ENCODE assay signal across 8 cellular contexts in genomic region chr16:48384305-48384981, GRCh38. TPM values are rescaled to one million over a fixed set of nuclear protein-coding genes. Genes with fewer than 3 reads are reported as not detected.
DNase-seq lines count a peak whose midpoint lies in the region; ATAC-seq and TF ChIP-seq lines count a peak whose summit lies in the region.

No MANE protein-coding gene starts in this region.

- H3K9ac ChIP-seq in NT2/D1 (ENCODE audit: insufficient read length, low read depth) (peak overlapping the region; percentile 88), neuronal stem cell (ENCODE audit: low read depth, low read length, poor library complexity) (peak overlapping the region; percentile 90)

- no peak overlapping the region for H2BK12ac ChIP-seq in neuronal stem cell (ENCODE audit: low read length)

- no peak overlapping the region for H3K23ac ChIP-seq in neuronal stem cell (ENCODE audit: low read depth, low read length, poor library complexity)

- H3K18ac ChIP-seq in neuronal stem cell (ENCODE audit: low read length) = peak overlapping the region; percentile 84

- peak overlapping the region; percentile 73 for H2AFZ ChIP-seq in neuronal stem cell (ENCODE audit: low read length)

- H3K14ac ChIP-seq in neuronal stem cell (ENCODE audit: low read length) = no peak overlapping the region

- H3K4me1 ChIP-seq in NT2/D1 (ENCODE audit: insufficient read depth, insufficient read length) (peaks cover 5% of the 10 kb centered on the region), neuronal stem cell (ENCODE audit: control insufficient read depth in 2 of 2, insufficient read depth in 1 of 2, low read depth in 1 of 2, low read length in 2 of 2) (peaks cover 3% of the 10 kb centered on the region in 2 donors)

- no peak overlapping the region for H2BK120ac ChIP-seq in neuronal stem cell (ENCODE audit: low read depth, low read length)

- peaks cover 1% of the 10 kb centered on the region for H3K79me1 ChIP-seq in neuronal stem cell (ENCODE audit: low read depth, low read length)

- H3K4me3 ChIP-seq in NT2/D1 (ENCODE audit: insufficient read length, low read depth) (peak overlapping the region; percentile 83), neuronal stem cell (ENCODE audit: low read length in 2 of 2) (peak overlapping the region; percentile 80 to 97)

- peaks cover 12% of the 10 kb centered on the region in 2 donors for H3K36me3 Mint-ChIP-seq in activated naive CD4-positive, alpha-beta T cell treated with anti-CD3 and anti-CD28 coated beads, Interleukin-2, amount 50 U/mL, for 72 hours

- H3K36me3 ChIP-seq in NT2/D1 (ENCODE audit: insufficient read depth, insufficient read length, low read length) (peaks cover 5% of the 10 kb centered on the region), neuronal stem cell (replicated peaks in 1 of 2; ENCODE audit: control insufficient read depth in 2 of 2, insufficient read depth in 2 of 2, low read length in 2 of 2) (no peaks in the 10 kb centered on the region)

- peak overlapping the region; percentile 94 to 95 for H3K27ac Mint-ChIP-seq in activated naive CD4-positive, alpha-beta T cell treated with anti-CD3 and anti-CD28 coated beads, Interleukin-2, amount 50 U/mL, for 72 hours

- H3K4me2 ChIP-seq in neuronal stem cell (ENCODE audit: insufficient read depth, low read length, poor library complexity, severe bottlenecking) = peak overlapping the region; percentile 45

- H3K9me3 Mint-ChIP-seq in activated naive CD4-positive, alpha-beta T cell treated with anti-CD3 and anti-CD28 coated beads, Interleukin-2, amount 50 U/mL, for 72 hours = no peaks in the 10 kb centered on the region

- H3K27ac ChIP-seq in C4-2B (peak overlapping the region; percentile 98), neuronal stem cell (replicated peaks; ENCODE audit: low read length) (peak overlapping the region; percentile 99)

- DNase-seq in NT2/D1 (ENCODE audit: low read depth, low spot score) = no peak
- peak; percentile 33 to 60 for DNase-seq in activated naive CD4-positive, alpha-beta T cell treated with anti-CD3 and anti-CD28 coated beads, Interleukin-2, amount 50 U/mL, for 72 hours (ENCODE audit: low spot score in 2 of 2)
- DNase-seq in germinal center (ENCODE audit: low spot score) = peak; percentile 63
- peak; percentile 62 for DNase-seq in neuronal stem cell (ENCODE audit: low spot score)
- DNase-seq in NCI-H128 (lab: John Stamatoyannopoulos, UW; ENCODE audit: unreplicated experiment) = no peak

- TF ChIP-seq CTCF in C4-2B (conservative IDR thresholded peaks at IDR 0.05) = no peak

- peak overlapping the region; percentile 12 for H2AK5ac ChIP-seq in neuronal stem cell (ENCODE audit: low read depth, low read length)

- H4K8ac ChIP-seq in neuronal stem cell (ENCODE audit: low read depth, low read length) = no peak overlapping the region

- H3K9me3 ChIP-seq in NT2/D1 (ENCODE audit: insufficient read depth, low read length) (no peaks in the 10 kb centered on the region), neuronal stem cell (replicated peaks in 1 of 2; ENCODE audit: control insufficient read depth in 2 of 2, insufficient read depth in 1 of 2, low read depth in 1 of 2, low read length in 2 of 2) (peaks cover 0 to 12% of the 10 kb centered on the region in 2 donors)

- no peak overlapping the region for H3K4ac ChIP-seq in neuronal stem cell (ENCODE audit: low read length)

- H4K91ac ChIP-seq in neuronal stem cell (ENCODE audit: low read depth, low read length, poor library complexity) = no peak overlapping the region

- H2BK15ac ChIP-seq in neuronal stem cell (ENCODE audit: low read length) = no peak overlapping the region

- no CpG with 5 or more reads among the region's 72 CpGs for WGBS in neuronal stem cell (ENCODE audit: extremely low coverage in 2 of 2, insufficient read length in 2 of 2, insufficient replicate concordance in 1 of 2), 2 donors

- H2BK5ac ChIP-seq in neuronal stem cell (ENCODE audit: low read length) = peak overlapping the region; percentile 2

- no peaks in the 10 kb centered on the region for H3K27me3 ChIP-seq in NT2/D1 (ENCODE audit: insufficient read depth, insufficient read length)
- no peaks in the 10 kb centered on the region for H3K27me3 ChIP-seq in neuronal stem cell (ENCODE audit: control insufficient read depth in 3 of 3, insufficient read depth in 3 of 3, low read depth in 1 of 3, low read length in 3 of 3)

- ATAC-seq in GM18858 (IDR thresholded peaks at IDR 0.05; ENCODE audit: unreplicated experiment) (peak; percentile 33), HG03025 (IDR thresholded peaks at IDR 0.05; ENCODE audit: low FRiP score, unreplicated experiment) (peak; percentile 42)
- ATAC-seq in activated naive CD4-positive, alpha-beta T cell treated with anti-CD3 and anti-CD28 coated beads, Interleukin-2, amount 50 U/mL, for 72 hours = peak; percentile 52 to 66

RNA-seq across cellular contexts. Expression of gene SIAH1, which starts 0.8 kb away (rescaled TPM):
- total RNA-seq in activated naive CD4-positive, alpha-beta T cell treated with anti-CD3 and anti-CD28 coated beads, Interleukin-2, amount 50 U/mL, for 72 hours = 10 to 100 TPM; 15.9 to 18.6 TPM
- polyA plus RNA-seq in neuronal stem cell (2013, experiment 1 of 2) = 24.0 TPM
- 25.7 TPM for polyA plus RNA-seq in neuronal stem cell (2013, experiment 2 of 2)

Comparison
In these comparisons a context has a peak if more than half of its experiments do, and no peak if none do; other contexts are left out.
1. DNase-seq: peak in activated naive CD4-positive, alpha-beta T cell treated with anti-CD3 and anti-CD28 coated beads, Interleukin-2, amount 50 U/mL, for 72 hours (2 of 2), germinal center (single experiment) and neuronal stem cell (single experiment); none in NT2/D1 (single experiment) and NCI-H128 (single experiment).
2. Peak in every context shown above with its lines, with median percentiles within 50 percentile points of each other: ATAC-seq.